In genomic region chr9:899440-900184, GRCh38 we compare ENCODE assay signal across 12 cellular contexts. TPM values are rescaled to one million over a fixed set of nuclear protein-coding genes. Genes with fewer than 3 reads are reported as not detected.
DNase-seq lines count a peak whose midpoint lies in the region; ATAC-seq and TF ChIP-seq lines count a peak whose summit lies in the region.
"Had no signal": no experiment of that assay in that cellular context is flagged by ENCODE, and none has a peak within 500 bp of the region (broad histone marks: within the 10 kb centered on the region; RNA-seq: fewer than 3 reads in every experiment).

No MANE protein-coding gene starts in this region.

- H3K36me3 ChIP-seq in upper lobe of right lung, result no peaks in the 10 kb centered on the region
- H3K36me3 ChIP-seq in thyroid gland, result no peaks in the 10 kb centered on the region
- H3K36me3 ChIP-seq: right atrium auricular region had no signal

- TF ChIP-seq CTCF in upper lobe of right lung (IDR thresholded peaks at IDR 0.05) (no peak), thyroid gland (IDR thresholded peaks at IDR 0.05) (no peak)
- no peak for TF ChIP-seq CTCF in CD4-positive, alpha-beta T cell (IDR thresholded peaks at IDR 0.05)

- H3K9me3 ChIP-seq in upper lobe of right lung (no peaks in the 10 kb centered on the region), thyroid gland (no peaks in the 10 kb centered on the region)
- no peaks in the 10 kb centered on the region for H3K9me3 ChIP-seq in CD4-positive, alpha-beta T cell (ENCODE audit: control insufficient read depth, low read length)
- H3K9me3 ChIP-seq: A549, right atrium auricular region had no signal

- H3K36me3 Mint-ChIP-seq in CD4-positive, alpha-beta T cell (ENCODE audit: low read depth), result no peaks in the 10 kb centered on the region

- no peaks in the 10 kb centered on the region for H3K4me1 Mint-ChIP-seq in CD4-positive, alpha-beta T cell (ENCODE audit: low read depth)

- peaks cover 20% of the 10 kb centered on the region for H3K27me3 ChIP-seq in upper lobe of right lung
- H3K27me3 ChIP-seq in CD4-positive, alpha-beta T cell (ENCODE audit: control insufficient read depth, insufficient read depth, low read length), result peaks cover 13% of the 10 kb centered on the region
- no peaks in the 10 kb centered on the region for H3K27me3 ChIP-seq in thyroid gland
- H3K27me3 ChIP-seq: right atrium auricular region had no signal

- peaks cover 27% of the 10 kb centered on the region for H3K27me3 Mint-ChIP-seq in CD4-positive, alpha-beta T cell

- H3K27ac ChIP-seq in upper lobe of right lung (no peak overlapping the region), thyroid gland (peak overlapping the region in 1 of 3 donors; percentile 15)
- H3K27ac ChIP-seq in CD4-positive, alpha-beta T cell (ENCODE audit: low read depth, low read length), result no peak overlapping the region
- H3K27ac ChIP-seq: A549, right atrium auricular region had no signal

- peak; percentile 36 for DNase-seq in SKM-1 treated with dmso at 0.1 percent for 144 hours (lab: John Stamatoyannopoulos, UW; ENCODE audit: unreplicated experiment)
- no peak for DNase-seq in SKM-1 (lab: John Stamatoyannopoulos, UW; ENCODE audit: unreplicated experiment)
- DNase-seq in NCI-H510A (lab: John Stamatoyannopoulos, UW), result peak; percentile 30
- DNase-seq in globus pallidus (ENCODE audit: low spot score), result peak; percentile 36
- DNase-seq in upper lobe of right lung, result no peak
- DNase-seq in activated CD4-positive, alpha-beta T cell treated with anti-CD3 and anti-CD28 coated beads, Interleukin-2, amount 50 U/mL, for 4 hours, result no peak
- DNase-seq in CD4-positive, alpha-beta T cell, result no peak
- no peak for DNase-seq in thyroid gland
- DNase-seq: activated CD4-positive, alpha-beta T cell treated with anti-CD3 and anti-CD28 coated beads for 4 hours had no signal

- WGBS in thyroid gland, 2 donors, result 74 to 78% methylated on average over 12 of the region's 12 CpGs

- CTCF ChIA-PET in CD4-positive, alpha-beta T cell (lab: Charles Lee), result no interaction called here

- H3K4me1 ChIP-seq in upper lobe of right lung (no peaks in the 10 kb centered on the region), thyroid gland (peaks cover 0 to 9% of the 10 kb centered on the region in 2 donors)
- H3K4me1 ChIP-seq: A549, right atrium auricular region had no signal

- POLR2A ChIA-PET in CD4-positive, alpha-beta T cell (lab: Charles Lee), result no interaction called here

- no peaks in the 10 kb centered on the region for H3K9me3 Mint-ChIP-seq in CD4-positive, alpha-beta T cell

- ATAC-seq in upper lobe of right lung, result peak; percentile 88
- no peak for ATAC-seq in CD4-positive, alpha-beta T cell (ENCODE audit: poor library complexity)
- ATAC-seq: A549, Panc1 had no signal

- H3K27ac Mint-ChIP-seq in CD4-positive, alpha-beta T cell, result no peak overlapping the region

- no peak for TF ChIP-seq POLR2A in thyroid gland (IDR thresholded peaks at IDR 0.05)

- H3K4me3 Mint-ChIP-seq in CD4-positive, alpha-beta T cell, result no peak overlapping the region

- intact Hi-C loops in upper lobe of right lung (cut with DNase I), result no loop called here
- intact Hi-C loops in CD4-positive, alpha-beta T cell (cut with DNase I, micrococcal nuclease), result no loop called here
- intact Hi-C loops in thyroid gland (cut with DNase I), result loop anchor here (5.0 kb wide), 1 partner anchor 93 kb away; no protein-coding TSS in a partner anchor

- H3K4me3 ChIP-seq in upper lobe of right lung, result no peak overlapping the region
- H3K4me3 ChIP-seq in thyroid gland (replicated peaks in 1 of 3), result no peak overlapping the region
- H3K4me3 ChIP-seq: A549, right atrium auricular region had no signal

RNA-seq across cellular contexts. Expression of gene DMRT1, which starts 58.1 kb away (rescaled TPM):
- total RNA-seq in upper lobe of right lung, result not detected
- total RNA-seq in CD4-positive, alpha-beta T cell, result not detected
- 1 to 10 TPM in 1 of 4 donors, under 1 TPM in 2, not detected in 1; 0.33 to 2.0 (median 0.94) TPM for total RNA-seq in thyroid gland
- total RNA-seq: right atrium auricular region had no signal

Comparison
In these comparisons a context has a peak if more than half of its experiments do, and no peak if none do; other contexts are left out.
1. DNase-seq: peak in SKM-1 treated with dmso at 0.1 percent for 144 hours (single experiment), NCI-H510A (single experiment) and globus pallidus (single experiment); none in SKM-1 (single experiment), upper lobe of right lung (single experiment), activated CD4-positive, alpha-beta T cell treated with anti-CD3 and anti-CD28 coated beads, Interleukin-2, amount 50 U/mL, for 4 hours (0 of 2), CD4-positive, alpha-beta T cell (0 of 10) and thyroid gland (0 of 2).